ENCODE assay signal across 8 cellular contexts in genomic region chr5:126354012-126354856, GRCh38.
DNase-seq lines count a peak whose midpoint lies in the region; ATAC-seq, FAIRE-seq and TF ChIP-seq lines count a peak whose summit lies in the region.

No MANE protein-coding gene starts in this region.

- no peak overlapping the region for H2BK20ac ChIP-seq in H1 (ENCODE audit: low read length)

- peak overlapping the region; percentile 86; the same call in 1 of the 2 replicates for H2AFZ ChIP-seq in H1 (ENCODE audit: low read length)

- H4K91ac ChIP-seq in H1 (replicated peaks; ENCODE audit: insufficient read length, low read length): no peak overlapping the region

- H3K27ac ChIP-seq in H1 (ENCODE audit: low read depth, low read length): no peak overlapping the region

- no peaks in the 10 kb centered on the region for H3K9me3 ChIP-seq in H1 (ENCODE audit: insufficient read depth in 2 of 2, low read depth in 1 of 2, low read length in 1 of 2)
- H3K9me3 ChIP-seq in mucosa of descending colon: no peaks in the 10 kb centered on the region

- H4K20me1 ChIP-seq in H1 (replicated peaks in 1 of 2; ENCODE audit: control insufficient read depth in 1 of 2, insufficient read depth in 2 of 2, low read length in 2 of 2): no peaks in the 10 kb centered on the region

- no peak for TF ChIP-seq POLR2A in H1 (IDR thresholded peaks at IDR 0.05; ENCODE audit: control extremely low read depth in 1 of 2, low read depth in 2 of 2, low read length in 2 of 2)

- no peaks in the 10 kb centered on the region for H3K79me1 ChIP-seq in H1 (ENCODE audit: low read depth, low read length)

- in situ Hi-C loops in SK-MEL-5 (cut with HindIII; ENCODE audit: low pct_unique_long_range_greater_than_20kb, low sequenced_read_pairs): loop anchor here (5.0 kb wide), 1 partner anchor 178 kb away; no protein-coding TSS in a partner anchor

- no peaks in the 10 kb centered on the region for H3K27me3 ChIP-seq in H1 (replicated peaks in 1 of 4; ENCODE audit: control insufficient read depth in 3 of 4, extremely low read depth in 1 of 4, insufficient read depth in 3 of 4, low read length in 3 of 4)

- TF ChIP-seq CTCF in H1 (IDR thresholded peaks at IDR 0.05; ENCODE audit: control extremely low read depth in 1 of 3, insufficient read depth in 1 of 3, low read depth in 1 of 3, low read length in 3 of 3): peak in 2 of 3 experiments; percentile 33 to 45; a peak in 2 of 4 replicates
- no peak for TF ChIP-seq CTCF in mucosa of descending colon (IDR thresholded peaks at IDR 0.05)

- no peak overlapping the region for H2AK5ac ChIP-seq in H1 (ENCODE audit: low read depth, low read length)

- peaks cover 0 to 5% (median 3%) of the 10 kb centered on the region in 4 experiments; a peak in 4 of 7 replicates for H3K4me1 ChIP-seq in H1 (replicated peaks in 1 of 4; ENCODE audit: control insufficient read depth in 3 of 4, insufficient read depth in 4 of 4, low read length in 3 of 4)
- peaks cover 5% of the 10 kb centered on the region for H3K4me1 ChIP-seq in mucosa of descending colon (ENCODE audit: low read depth)

- 79% methylated on average over 6 of the region's 6 CpGs; no CpG with 5 or more reads in 1 of the 2 experiments for WGBS in H1 (ENCODE audit: extremely low coverage in 1 of 2, insufficient coverage in 1 of 2, insufficient read length in 1 of 2, insufficient replicate concordance in 2 of 2, low coverage in 1 of 2, low lambda C conversion rate in 2 of 2, missing lambda C conversion rate in 1 of 2), 2 experiments

- H3K23me2 ChIP-seq in H1 (ENCODE audit: low read depth, low read length): no peaks in the 10 kb centered on the region

- no peak overlapping the region for H3K4ac ChIP-seq in H1 (replicated peaks; ENCODE audit: insufficient read length, low read depth, low read length)

- CTCF ChIA-PET in H1 (lab: Charles Lee; ENCODE audit: partially characterized antibody): interaction anchor here (0.9 to 12.9 kb wide), 19 partner anchors 9 to 367 kb away, joined by 3 to 125 read pairs (median 6); no protein-coding TSS in a partner anchor

- H3K79me2 ChIP-seq in H1 (ENCODE audit: control insufficient read depth in 1 of 2, insufficient read depth in 2 of 2, low read length in 2 of 2): no peaks in the 10 kb centered on the region

- no peak overlapping the region for H3K23ac ChIP-seq in H1 (ENCODE audit: insufficient read length)

- DNase-seq in SIG-M5 treated with dmso at 0.1 percent for 504 hours (lab: John Stamatoyannopoulos, UW; ENCODE audit: unreplicated experiment) (peak; percentile 58), SIG-M5 (lab: John Stamatoyannopoulos, UW) (no peak), HT-29 (ENCODE audit: low spot score) (peak; percentile 88), SK-MEL-5 (ENCODE audit: low read depth, low spot score) (peak; percentile 87), H1 (ENCODE audit: low read depth in 1 of 2, low spot score in 2 of 2) (no peak), mucosa of descending colon (no peak)

- ATAC-seq in mucosa of descending colon: peak; percentile 76
- no peak for ATAC-seq in GM21515 (IDR thresholded peaks at IDR 0.05; ENCODE audit: unreplicated experiment)
- ATAC-seq in HG03196 (IDR thresholded peaks at IDR 0.05; ENCODE audit: unreplicated experiment): no peak

- TF ChIP-seq EP300 in H1 (IDR thresholded peaks at IDR 0.05; ENCODE audit: borderline replicate concordance in 1 of 2, low read depth in 2 of 2, low read length in 2 of 2): no peak

- H4K5ac ChIP-seq in H1 (ENCODE audit: insufficient read length, low read depth, low read length): no peak overlapping the region

- no peak overlapping the region for H2BK15ac ChIP-seq in H1 (ENCODE audit: low read length)

- peak; percentile 68 for FAIRE-seq in H1 (lab: Jason Lieb, UNC)

- H2BK120ac ChIP-seq in H1 (replicated peaks; ENCODE audit: low read depth, low read length): no peak overlapping the region

- H2BK5ac ChIP-seq in H1 (ENCODE audit: low read depth, low read length): no peak overlapping the region

- no peak overlapping the region for H3K9ac ChIP-seq in H1 (replicated peaks in 1 of 4; ENCODE audit: extremely low read depth in 1 of 4, low read depth in 3 of 4, low read length in 3 of 4)

- H3K4me3 ChIP-seq in H1 (ENCODE audit: extremely low read depth in 1 of 4, insufficient read depth in 2 of 4, low read depth in 3 of 4, low read length in 4 of 4): no peak overlapping the region
- H3K4me3 ChIP-seq in mucosa of descending colon: no peak overlapping the region

- no peak overlapping the region for H3K4me2 ChIP-seq in H1 (ENCODE audit: insufficient read depth in 1 of 2, low read depth in 2 of 2, low read length in 2 of 2)

- no peak overlapping the region for H2BK12ac ChIP-seq in H1 (ENCODE audit: low read depth, low read length)

- H3K14ac ChIP-seq in H1 (ENCODE audit: insufficient read length): no peak overlapping the region

- peak; percentile 77 to 78 for TF ChIP-seq RAD21 in H1 (IDR thresholded peaks at IDR 0.05 in 1 of 2, conservative IDR thresholded peaks at IDR 0.05 in 1 of 2; ENCODE audit: low read depth in 2 of 2, low read length in 2 of 2)

- intact Hi-C loops in mucosa of descending colon (cut with DNase I, micrococcal nuclease): loop anchor here (5.0 kb wide), 1 partner anchor 183 kb away; no protein-coding TSS in a partner anchor

- H4K8ac ChIP-seq in H1 (ENCODE audit: extremely low read depth, insufficient read depth, low read length): no peak overlapping the region

- POLR2A ChIA-PET in H1 (lab: Charles Lee; ENCODE audit: partially characterized antibody): no interaction called here

- H3K18ac ChIP-seq in H1 (ENCODE audit: extremely low read depth, low read length): no peak overlapping the region

- H3K36me3 ChIP-seq in H1 (ENCODE audit: control insufficient read depth in 2 of 4, insufficient read depth in 4 of 4, low read length in 3 of 4) (no peaks in the 10 kb centered on the region; a peak in 1 of 8 replicates), mucosa of descending colon (ENCODE audit: low read depth) (no peaks in the 10 kb centered on the region)

- no peak overlapping the region for H3K56ac ChIP-seq in H1 (replicated peaks; ENCODE audit: insufficient read length, low read depth, low read length)

TF ChIP-seq in H1, 55 proteins besides CTCF, POLR2A, EP300 and RAD21:
- TF ChIP-seq FOSL1 (IDR thresholded peaks at IDR 0.05; ENCODE audit: insufficient read depth, low read depth, low read length) (no peak), RFX5 (IDR thresholded peaks at IDR 0.05; ENCODE audit: borderline replicate concordance, low read depth, low read length) (no peak), SRF (IDR thresholded peaks at IDR 0.05; ENCODE audit: low read depth, low read length) (no peak), CREB1 (IDR thresholded peaks at IDR 0.05) (no peak)

Comparison
In these comparisons a context has a peak if more than half of its experiments do, and no peak if none do; other contexts are left out.
1. DNase-seq: peak in SIG-M5 treated with dmso at 0.1 percent for 504 hours (single experiment), HT-29 (single experiment) and SK-MEL-5 (single experiment); none in SIG-M5 (single experiment), H1 (0 of 2) and mucosa of descending colon (0 of 3).